Comparison of ENCODE assay signal across 24 cellular contexts in genomic region chr12:47067778-47068431, GRCh38. TPM values are rescaled to one million over a fixed set of nuclear protein-coding genes. Genes with fewer than 3 reads are reported as not detected.
A peak's percentile ranks its signal among the peaks of the same experiment; 100 is the strongest.
DNase-seq lines count a peak whose midpoint lies in the region; ATAC-seq and TF ChIP-seq lines count a peak whose summit lies in the region.
"Had no signal": no experiment of that assay in that cellular context is flagged by ENCODE, and none has a peak within 500 bp of the region (broad histone marks: within the 10 kb centered on the region; RNA-seq: fewer than 3 reads in every experiment).

No MANE protein-coding gene starts in this region.

- H3K9me3 ChIP-seq in A673 (ENCODE audit: low read depth, low read length, poor library complexity, severe bottlenecking) (no peaks in the 10 kb centered on the region), neural cell (ENCODE audit: low read length) (no peaks in the 10 kb centered on the region)
- H3K9me3 ChIP-seq: adrenal gland, lower lobe of right lung, pancreas, right lobe of liver, testis had no signal

- POLR2A ChIA-PET in A673 (lab: Charles Lee; ENCODE audit: low non-redundant PET) (interaction anchor here (0.6 kb wide), 1 partner anchor 13 kb away, joined by 3 read pairs; no protein-coding TSS in a partner anchor), T-cell (lab: Charles Lee) (no interaction called here)

- H3K9me3 Mint-ChIP-seq in T-cell: no peaks in the 10 kb centered on the region
- H3K9me3 Mint-ChIP-seq: CD8-positive, alpha-beta memory T cell had no signal

- peaks cover 44% of the 10 kb centered on the region for H3K4me1 ChIP-seq in A673 (ENCODE audit: insufficient read depth, low read length, poor library complexity, severe bottlenecking)
- H3K4me1 ChIP-seq: lower lobe of right lung, right lobe of liver, testis had no signal

- H3K4me1 Mint-ChIP-seq in T-cell: no peaks in the 10 kb centered on the region

- ATAC-seq in GM21526 (IDR thresholded peaks at IDR 0.05; ENCODE audit: low FRiP score, unreplicated experiment) (no peak), GM18870 (IDR thresholded peaks at IDR 0.05; ENCODE audit: unreplicated experiment) (no peak), T-cell (replicated peaks in 1 of 4) (no peak)
- ATAC-seq: lower lobe of right lung, pancreas, PC-3, right lobe of liver had no signal

- no peak overlapping the region for H3K9ac ChIP-seq in neural cell (ENCODE audit: low read length)

- no peaks in the 10 kb centered on the region for H3K79me2 ChIP-seq in neural cell (replicated peaks; ENCODE audit: insufficient read depth, low read length)
- H3K79me2 ChIP-seq: hepatocyte had no signal

- intact Hi-C loops in A673 (cut with micrococcal nuclease; ENCODE audit: unreplicated experiment): no loop called here

- H2AFZ ChIP-seq in neural cell (ENCODE audit: low read depth, low read length): no peak overlapping the region
- H2AFZ ChIP-seq: hepatocyte had no signal

- H3K4me3 Mint-ChIP-seq in T-cell: no peak overlapping the region
- H3K4me3 Mint-ChIP-seq: CD8-positive, alpha-beta memory T cell had no signal

- no peak overlapping the region for H3K4me3 ChIP-seq in A673 (ENCODE audit: low read depth, low read length, poor library complexity, severe bottlenecking)
- H3K4me3 ChIP-seq in neural cell (ENCODE audit: low read length): peak overlapping the region; percentile 3
- H3K4me3 ChIP-seq: adrenal gland, cardiac muscle cell, dorsolateral prefrontal cortex, hepatocyte, lower lobe of right lung, pancreas, right lobe of liver, testis had no signal

- H3K27ac Mint-ChIP-seq in T-cell: no peak overlapping the region

- H3K9me2 ChIP-seq in neural cell (ENCODE audit: insufficient read depth, low read length): no peaks in the 10 kb centered on the region

- DNase-seq in A673 (ENCODE audit: low spot score) (peak; percentile 83), EH (ENCODE audit: low read depth) (peak; percentile 59), T-cell (no peak)
- DNase-seq: activated effector memory CD4-positive, alpha-beta T cell treated with anti-CD3 and anti-CD28 coated beads, Interleukin-2, amount 50 U/mL, for 16 hours; adrenal gland; AML-193; CD8-positive, alpha-beta memory T cell; DMS79 treated with DMSO at 0.1 percent for 48 hours; dorsolateral prefrontal cortex; HCEC 1CT; lower lobe of right lung; NCI-H526 treated with DMSO at 0.1 percent for 48 hours; pancreas; PC-3; right lobe of liver; SHP77 treated with DMSO at 0.1 percent for 48 hours; testis had no signal

- CTCF ChIA-PET in A673 (lab: Charles Lee): interaction anchor here (0.6 kb wide), 1 partner anchor 1542 kb away, joined by 3 read pairs; no protein-coding TSS in a partner anchor
- CTCF ChIA-PET in T-cell (lab: Charles Lee): no interaction called here

- no peaks in the 10 kb centered on the region for H3F3A ChIP-seq in neural cell (ENCODE audit: insufficient read depth, low read length, poor library complexity, severe bottlenecking)

- TF ChIP-seq RAD21 in neural cell (conservative IDR thresholded peaks at IDR 0.05): no peak

- H3K36me3 Mint-ChIP-seq in T-cell: no peaks in the 10 kb centered on the region

- TF ChIP-seq CTCF in A673 (conservative IDR thresholded peaks at IDR 0.05; ENCODE audit: low read depth, low read length) (no peak), VCaP (conservative IDR thresholded peaks at IDR 0.05) (no peak), neural cell (IDR thresholded peaks at IDR 0.05; ENCODE audit: poor library complexity, severe bottlenecking) (no peak)

- no TSS peak for BruUV-seq in A673 (replicated peaks; lab: Mats Ljungman, UMichigan)

- H3K36me3 ChIP-seq in A673 (ENCODE audit: insufficient read depth, low read length, poor library complexity, severe bottlenecking) (no peaks in the 10 kb centered on the region), neural cell (ENCODE audit: insufficient read depth, low read length) (no peaks in the 10 kb centered on the region)
- H3K36me3 ChIP-seq: adrenal gland, cardiac muscle cell, lower lobe of right lung, pancreas, right lobe of liver had no signal

- peak; percentile 80 for TF ChIP-seq EP300 in neural cell (conservative IDR thresholded peaks at IDR 0.05; ENCODE audit: poor library complexity, severe bottlenecking)

- H3K4me2 ChIP-seq in neural cell (ENCODE audit: low read length): no peak overlapping the region
- H3K4me2 ChIP-seq: hepatocyte had no signal

- H3K27ac ChIP-seq in A673 (ENCODE audit: low read depth, low read length, poor library complexity, severe bottlenecking) (no peak overlapping the region), VCaP (peak overlapping the region; percentile 11; the same call in 1 of the 2 replicates), neural cell (ENCODE audit: low read length) (no peak overlapping the region)
- H3K27ac ChIP-seq: cardiac muscle cell, epithelial cell of prostate, hepatocyte, lower lobe of right lung, right lobe of liver, testis had no signal

- H3K27me3 ChIP-seq in A673 (replicated peaks; ENCODE audit: insufficient read depth, low read depth, low read length, poor library complexity) (no peaks in the 10 kb centered on the region), neural cell (ENCODE audit: insufficient read depth, low read depth, low read length) (no peaks in the 10 kb centered on the region)
- H3K27me3 ChIP-seq: adrenal gland, cardiac muscle cell, hepatocyte, pancreas, right lobe of liver, testis had no signal

- no peaks in the 10 kb centered on the region for H4K20me1 ChIP-seq in neural cell (ENCODE audit: insufficient read depth)

- H3K27me3 Mint-ChIP-seq in T-cell: no peaks in the 10 kb centered on the region
- H3K27me3 Mint-ChIP-seq: CD8-positive, alpha-beta memory T cell had no signal

TF ChIP-seq in neural cell, 6 proteins besides CTCF, POLR2A, EP300 and RAD21:
- TF ChIP-seq EZH2 (IDR thresholded peaks at IDR 0.05; ENCODE audit: borderline replicate concordance, insufficient read depth, low read length, poor library complexity, severe bottlenecking): no peak
- peak; percentile 41 for TF ChIP-seq MXI1 (conservative IDR thresholded peaks at IDR 0.05; ENCODE audit: poor library complexity, severe bottlenecking)
- TF ChIP-seq REST (IDR thresholded peaks at IDR 0.05; ENCODE audit: borderline replicate concordance): peak; percentile 75
- peak; percentile 63 for TF ChIP-seq POLR2AphosphoS5 (IDR thresholded peaks at IDR 0.05)
TF ChIP-seq in neural cell: peak in this region for 3.

RNA-seq across cellular contexts. Expression of gene PCED1B, which starts 11.5 kb away (rescaled TPM):
- 2.1 and 3.1 TPM in 2 replicates for total RNA-seq in A673 (2021)
- polyA plus RNA-seq in neural cell: not detected in 2 replicates
- not detected in 2 replicates for polyA minus RNA-seq in neural cell
- 100 to 1,000 TPM in 4 of 5 donors, 10 to 100 TPM in 1; 53.7 to 159 (median 119) TPM for total RNA-seq in T-cell

RNA-seq across cellular contexts. Expression of gene AMIGO2, which starts 11.9 kb away (rescaled TPM):
- total RNA-seq in A673 (2021) (10.9 and 16.7 TPM in 2 replicates), T-cell (10 to 100 TPM in 3 of 5 donors, 1 to 10 TPM in 2; 9.6 to 15.4 (median 14.2) TPM)
- 3.1 and 3.6 TPM in 2 replicates for polyA plus RNA-seq in neural cell
- 3.2 and 4.5 TPM in 2 replicates for polyA minus RNA-seq in neural cell

Comparison
In these comparisons a context has a peak if more than half of its experiments do, and no peak if none do; other contexts are left out.
1. DNase-seq: peak in A673 (single experiment) and EH (single experiment); none in T-cell (0 of 34).
2. RNA of gene PCED1B, which starts 11.5 kb away (total RNA-seq): 53.7 to 159 TPM in T-cell; 2.1 to 3.1 TPM in A673; every median in the first group is over 10 times any median in the second.